In the genomic region with DNA sequence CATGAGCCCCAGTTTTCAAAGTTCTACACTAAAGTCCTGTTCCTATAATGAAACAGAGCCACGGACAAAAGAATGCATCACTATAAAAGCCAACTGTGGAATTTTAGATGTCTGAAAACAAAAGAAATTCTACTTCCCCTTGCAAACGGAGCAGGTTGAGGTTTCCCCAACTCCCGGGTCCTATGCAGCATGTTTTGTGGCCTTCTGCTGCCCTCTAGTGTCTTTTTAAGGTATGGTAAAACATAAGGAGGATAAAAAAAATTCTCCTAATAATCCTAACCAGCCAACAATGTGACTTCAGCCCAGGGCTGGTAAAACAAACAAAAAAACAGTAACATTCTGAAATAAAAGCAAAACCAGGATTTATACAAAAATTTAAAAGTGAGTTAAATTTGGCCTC, we compare ENCODE assay signal across 8 cellular contexts.
DNase-seq lines count a peak whose midpoint lies in the region; ATAC-seq lines count a peak whose summit lies in the region.

No MANE protein-coding gene starts in this region.

- no peaks in the 10 kb centered on the region for H3K36me3 ChIP-seq in BLaER1 treated with 17β-estradiol and CSF1 and Interleukin-3, amounts not matched to agents 10 nM and 100 nM
- no peaks in the 10 kb centered on the region for H3K36me3 ChIP-seq in mesendoderm (ENCODE audit: control insufficient read depth, insufficient read depth, low read length)

- no peak overlapping the region for H2BK15ac ChIP-seq in mesendoderm (replicated peaks; ENCODE audit: low read depth)

- ATAC-seq in GM18499 (IDR thresholded peaks at IDR 0.05; ENCODE audit: insufficient read depth, unreplicated experiment) (peak; percentile 82), HG02763 (IDR thresholded peaks at IDR 0.05; ENCODE audit: unreplicated experiment) (peak; percentile 87)
- peak; percentile 64 for ATAC-seq in effector memory CD8-positive, alpha-beta T cell (replicated peaks)

- no peak overlapping the region for H3K4ac ChIP-seq in mesendoderm (ENCODE audit: low read depth, low read length)

- no peaks in the 10 kb centered on the region for H3K9me3 Mint-ChIP-seq in effector memory CD8-positive, alpha-beta T cell

- H3K4me1 Mint-ChIP-seq in effector memory CD8-positive, alpha-beta T cell (ENCODE audit: low read depth in 2 of 2), result peaks cover 10 to 13% of the 10 kb centered on the region in 2 donors

- no peak overlapping the region for H3K18ac ChIP-seq in mesendoderm (ENCODE audit: low read length)

- peak overlapping the region; percentile 32 to 63 (median 48) for H3K4me3 ChIP-seq in BLaER1 treated with 17β-estradiol and CSF1 and Interleukin-3, amounts not matched to agents 10 nM and 100 nM
- H3K4me3 ChIP-seq in mesendoderm (ENCODE audit: low read length), result no peak overlapping the region

- H3K27ac Mint-ChIP-seq in effector memory CD8-positive, alpha-beta T cell, result no peak overlapping the region

- no peaks in the 10 kb centered on the region for H3K9me3 ChIP-seq in BLaER1 treated with 17β-estradiol and CSF1 and Interleukin-3, amounts not matched to agents 10 nM and 100 nM (replicated peaks in 1 of 11)

- no peaks in the 10 kb centered on the region for H3K27me3 Mint-ChIP-seq in effector memory CD8-positive, alpha-beta T cell

- peak overlapping the region in 10 of 11 experiments; percentile 12 to 72 (median 58); a peak in 18 of 22 replicates for H3K9ac ChIP-seq in BLaER1 treated with 17β-estradiol and CSF1 and Interleukin-3, amounts not matched to agents 10 nM and 100 nM
- no peak overlapping the region for H3K9ac ChIP-seq in mesendoderm (ENCODE audit: low read length)

- no peaks in the 10 kb centered on the region for H3K27me3 ChIP-seq in BLaER1 treated with 17β-estradiol and CSF1 and Interleukin-3, amounts not matched to agents 10 nM and 100 nM
- H3K27me3 ChIP-seq in mesendoderm (ENCODE audit: insufficient read depth, low read length, poor library complexity), result no peaks in the 10 kb centered on the region

- H4K5ac ChIP-seq in mesendoderm (ENCODE audit: low read length), result no peak overlapping the region

- H3K79me1 ChIP-seq in mesendoderm (ENCODE audit: low read length), result no peaks in the 10 kb centered on the region

- H2BK120ac ChIP-seq in mesendoderm (ENCODE audit: low read depth, low read length), result no peak overlapping the region

- DNase-seq in NAMALWA (ENCODE audit: low spot score) (peak; percentile 86), SK-N-DZ (ENCODE audit: low spot score) (peak; percentile 58), mesendoderm (peak; percentile 69), NK-92 (lab: John Stamatoyannopoulos, UW; ENCODE audit: unreplicated experiment) (no peak)
- DNase-seq in effector memory CD8-positive, alpha-beta T cell, result no peak

- no peaks in the 10 kb centered on the region for H3K36me3 Mint-ChIP-seq in effector memory CD8-positive, alpha-beta T cell (ENCODE audit: insufficient read depth)

- no peak overlapping the region for H4K8ac ChIP-seq in mesendoderm (ENCODE audit: low read depth, low read length)

- H3K23ac ChIP-seq in mesendoderm (ENCODE audit: low read length), result no peak overlapping the region

- H2BK5ac ChIP-seq in mesendoderm (ENCODE audit: low read length), result no peak overlapping the region

- no peaks in the 10 kb centered on the region for H4K20me1 ChIP-seq in BLaER1 treated with 17β-estradiol and CSF1 and Interleukin-3, amounts not matched to agents 10 nM and 100 nM

- no CpG with 5 or more reads among the region's 3 CpGs for WGBS in mesendoderm (ENCODE audit: extremely low coverage, insufficient coverage, low lambda C conversion rate)

- peak overlapping the region; percentile 62 to 91 (median 81) for H3K4me2 ChIP-seq in BLaER1 treated with 17β-estradiol and CSF1 and Interleukin-3, amounts not matched to agents 10 nM and 100 nM
- H3K4me2 ChIP-seq in mesendoderm (ENCODE audit: low read length), result no peak overlapping the region

- H3K79me2 ChIP-seq in mesendoderm (ENCODE audit: control insufficient read depth, insufficient read depth, low read length), result no peaks in the 10 kb centered on the region

- peaks cover 28 to 34% (median 32%) of the 10 kb centered on the region in 10 experiments for H3K4me1 ChIP-seq in BLaER1 treated with 17β-estradiol and CSF1 and Interleukin-3, amounts not matched to agents 10 nM and 100 nM
- H3K4me1 ChIP-seq in mesendoderm (ENCODE audit: control insufficient read depth, low read depth, low read length), result no peaks in the 10 kb centered on the region

- H2AK5ac ChIP-seq in mesendoderm (ENCODE audit: low read length), result no peak overlapping the region

- H3K27ac ChIP-seq in BLaER1 treated with 17β-estradiol and CSF1 and Interleukin-3, amounts not matched to agents 10 nM and 100 nM, result peak overlapping the region in 8 of 11 experiments; percentile 21 to 74 (median 66); a peak in 16 of 22 replicates
- H3K27ac ChIP-seq in mesendoderm (ENCODE audit: low read depth, low read length), result no peak overlapping the region

- H3K56ac ChIP-seq in mesendoderm (ENCODE audit: low read length), result no peak overlapping the region

- peak overlapping the region in 1 of 2 donors; percentile 20 for H3K4me3 Mint-ChIP-seq in effector memory CD8-positive, alpha-beta T cell

Comparison
In these comparisons a context has a peak if more than half of its experiments do, and no peak if none do; other contexts are left out.
1. DNase-seq: peak in NAMALWA (single experiment), SK-N-DZ (single experiment) and mesendoderm (single experiment); none in effector memory CD8-positive, alpha-beta T cell (0 of 3) and NK-92 (single experiment).
2. Peak in every context shown above with its lines, with median percentiles within 50 percentile points of each other: ATAC-seq.